In the genomic region with DNA sequence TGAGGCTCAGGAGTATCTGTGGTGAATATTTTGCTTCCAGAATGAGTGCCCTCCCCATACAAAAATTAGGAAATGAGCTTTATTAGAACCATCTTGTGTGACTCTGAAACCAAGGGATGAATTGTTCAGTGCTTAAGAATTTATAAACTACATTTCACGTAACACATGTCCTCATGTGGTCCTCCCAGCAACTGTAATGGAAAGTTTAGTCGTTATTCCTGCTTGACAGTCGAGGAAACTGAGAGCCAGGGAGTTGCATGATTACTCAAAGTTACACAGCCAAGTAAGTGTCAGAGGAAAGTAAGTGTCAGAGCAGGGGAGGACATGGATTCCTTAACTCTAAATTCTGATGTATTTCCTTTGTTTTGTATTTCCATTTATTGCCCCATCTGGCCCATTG, we compare ENCODE assay signal across 20 cellular contexts.
DNase-seq lines count a peak whose midpoint lies in the region; ATAC-seq and TF ChIP-seq lines count a peak whose summit lies in the region.
"Had no signal": no experiment of that assay in that cellular context is flagged by ENCODE, and none has a peak within 500 bp of the region (broad histone marks: within the 10 kb centered on the region; RNA-seq: fewer than 3 reads in every experiment).

No MANE protein-coding gene starts in this region.

- peak overlapping the region; percentile 32 for H3K27ac ChIP-seq in fibroblast of lung (ENCODE audit: insufficient read depth, low read length)
- H3K27ac ChIP-seq: BLaER1 treated with 17β-estradiol and CSF1 and Interleukin-3, amounts not matched to agents 10 nM and 100 nM; PC-9 had no signal

- no peaks in the 10 kb centered on the region for H3K79me2 ChIP-seq in fibroblast of lung (ENCODE audit: control insufficient read depth, insufficient read depth, low read length)

- H3K9ac ChIP-seq in fibroblast of lung (ENCODE audit: insufficient read depth, low read length) = no peak overlapping the region
- H3K9ac ChIP-seq: BLaER1 treated with 17β-estradiol and CSF1 and Interleukin-3, amounts not matched to agents 10 nM and 100 nM; SK-N-SH had no signal

- H3K4me3 Mint-ChIP-seq in activated naive CD4-positive, alpha-beta T cell treated with anti-CD3 and anti-CD28 coated beads, Interleukin-2, amount 10 ng/mL, durations not matched to agents 7 days and 5 days = no peak overlapping the region
- H3K4me3 Mint-ChIP-seq: GM23338 had no signal

- no peaks in the 10 kb centered on the region for H3K9me3 ChIP-seq in fibroblast of lung (ENCODE audit: control insufficient read depth, insufficient read depth, low read depth, low read length)
- H3K9me3 ChIP-seq: BLaER1 treated with 17β-estradiol and CSF1 and Interleukin-3, amounts not matched to agents 10 nM and 100 nM; SK-N-SH had no signal

- H2AFZ ChIP-seq in fibroblast of lung (ENCODE audit: low read length) = no peak overlapping the region
- H2AFZ ChIP-seq: GM23338, PC-9 had no signal

- H3K4me1 ChIP-seq in fibroblast of lung (ENCODE audit: control insufficient read depth, extremely low read depth, insufficient read depth, low read length) = no peaks in the 10 kb centered on the region

- CTCF ChIA-PET in activated naive CD4-positive, alpha-beta T cell treated with anti-CD3 and anti-CD28 coated beads, Interleukin-2, amount 10 ng/mL, durations not matched to agents 7 days and 5 days (lab: Charles Lee) = interaction anchor here (0.7 to 1.2 kb wide), 2 partner anchors 21 to 93 kb away, joined by 3 read pairs; no protein-coding TSS in a partner anchor

- H3K36me3 Mint-ChIP-seq in activated naive CD4-positive, alpha-beta T cell treated with anti-CD3 and anti-CD28 coated beads, Interleukin-2, amount 50 U/mL, for 72 hours = no peaks in the 10 kb centered on the region
- peaks cover 29% of the 10 kb centered on the region for H3K36me3 Mint-ChIP-seq in activated naive CD4-positive, alpha-beta T cell treated with anti-CD3 and anti-CD28 coated beads, Interleukin-2, amount 10 ng/mL, durations not matched to agents 7 days and 5 days
- H3K36me3 Mint-ChIP-seq: CD4-positive, alpha-beta memory T cell had no signal

- peaks cover 5% of the 10 kb centered on the region for H3K27me3 Mint-ChIP-seq in activated naive CD4-positive, alpha-beta T cell treated with anti-CD3 and anti-CD28 coated beads, Interleukin-2, amount 10 ng/mL, durations not matched to agents 7 days and 5 days
- H3K27me3 Mint-ChIP-seq: CD4-positive, alpha-beta memory T cell had no signal

- H3K4me2 ChIP-seq in fibroblast of lung (ENCODE audit: extremely low read depth, insufficient read depth, low read length) = no peak overlapping the region
- H3K4me2 ChIP-seq: BLaER1 treated with 17β-estradiol and CSF1 and Interleukin-3, amounts not matched to agents 10 nM and 100 nM; GM23338; PC-9; SK-N-SH had no signal

- no peaks in the 10 kb centered on the region for H4K20me1 ChIP-seq in fibroblast of lung (ENCODE audit: control insufficient read depth, extremely low read depth, insufficient read depth, low read length)
- H4K20me1 ChIP-seq: BLaER1 treated with 17β-estradiol and CSF1 and Interleukin-3, amounts not matched to agents 10 nM and 100 nM had no signal

- ATAC-seq in activated naive CD4-positive, alpha-beta T cell treated with anti-CD3 and anti-CD28 coated beads, Interleukin-2, amount 50 U/mL, for 72 hours = peak; percentile 58 to 61
- ATAC-seq in GM18909 (IDR thresholded peaks at IDR 0.05; ENCODE audit: poor library complexity, unreplicated experiment) (no peak), HG02588 (IDR thresholded peaks at IDR 0.05; ENCODE audit: unreplicated experiment) (no peak)
- ATAC-seq: GM23338 had no signal

- peaks cover 59% of the 10 kb centered on the region for H3K4me1 Mint-ChIP-seq in activated naive CD4-positive, alpha-beta T cell treated with anti-CD3 and anti-CD28 coated beads, Interleukin-2, amount 10 ng/mL, durations not matched to agents 7 days and 5 days
- H3K4me1 Mint-ChIP-seq: GM23338 had no signal

- H3K27ac Mint-ChIP-seq in activated naive CD4-positive, alpha-beta T cell treated with anti-CD3 and anti-CD28 coated beads, Interleukin-2, amount 50 U/mL, for 72 hours = no peak overlapping the region
- H3K27ac Mint-ChIP-seq in activated naive CD4-positive, alpha-beta T cell treated with anti-CD3 and anti-CD28 coated beads, Interleukin-2, amount 10 ng/mL, durations not matched to agents 7 days and 5 days = no peak overlapping the region
- H3K27ac Mint-ChIP-seq: GM23338 had no signal

- no peaks in the 10 kb centered on the region for H3K27me3 ChIP-seq in fibroblast of lung (ENCODE audit: control insufficient read depth, insufficient read depth, low read length)
- H3K27me3 ChIP-seq: BLaER1 treated with 17β-estradiol and CSF1 and Interleukin-3, amounts not matched to agents 10 nM and 100 nM had no signal

- no peak for DNase-seq in activated naive CD4-positive, alpha-beta T cell treated with anti-CD3 and anti-CD28 coated beads, Interleukin-2, amount 50 U/mL, for 72 hours (ENCODE audit: low spot score in 2 of 2)
- no peak for DNase-seq in activated naive CD4-positive, alpha-beta T cell treated with anti-CD3 and anti-CD28 coated beads, Interleukin-2, amount 10 ng/mL, durations not matched to agents 7 days and 5 days
- DNase-seq in HFF-Myc (ENCODE audit: extremely low read depth, low read depth) = peak; percentile 58
- no peak for DNase-seq in fibroblast of lung (ENCODE audit: low read depth in 2 of 2)
- no peak for DNase-seq in GM19238 (ENCODE audit: insufficient read length, low spot score)
- no peak for DNase-seq in COR-L47 (lab: John Stamatoyannopoulos, UW)
- DNase-seq: CD4-positive, alpha-beta memory T cell; EL; GF-D8; HCEC 1CT; Kasumi-1; NCI-H187; PC-9; RPMI8226; SK-N-SH; T-helper 2 cell had no signal

- H3K4me3 ChIP-seq in HFF-Myc (replicated peaks; ENCODE audit: low read depth, low read length) = no peak overlapping the region
- H3K4me3 ChIP-seq in fibroblast of lung (replicated peaks in 1 of 4; ENCODE audit: control extremely low read depth in 1 of 4, insufficient read depth in 1 of 4, low read depth in 3 of 4, low read length in 4 of 4) = no peak overlapping the region
- H3K4me3 ChIP-seq: BLaER1 treated with 17β-estradiol and CSF1 and Interleukin-3, amounts not matched to agents 10 nM and 100 nM; GM23338; PC-9 had no signal

- TF ChIP-seq CTCF in HFF-Myc (IDR thresholded peaks at IDR 0.05; ENCODE audit: low read depth, low read length, missing control alignments) = no peak
- TF ChIP-seq CTCF in fibroblast of lung (conservative IDR thresholded peaks at IDR 0.05 in 1 of 2, IDR thresholded peaks at IDR 0.05 in 1 of 2; ENCODE audit: low read depth in 1 of 2, low read length in 2 of 2) = no peak

- peaks cover 0 to 1% of the 10 kb centered on the region in 2 donors for H3K9me3 Mint-ChIP-seq in activated naive CD4-positive, alpha-beta T cell treated with anti-CD3 and anti-CD28 coated beads, Interleukin-2, amount 50 U/mL, for 72 hours
- peaks cover 7% of the 10 kb centered on the region for H3K9me3 Mint-ChIP-seq in activated naive CD4-positive, alpha-beta T cell treated with anti-CD3 and anti-CD28 coated beads, Interleukin-2, amount 10 ng/mL, durations not matched to agents 7 days and 5 days

- no peaks in the 10 kb centered on the region for H3K36me3 ChIP-seq in fibroblast of lung (ENCODE audit: control insufficient read depth, insufficient read depth, low read length)
- H3K36me3 ChIP-seq: BLaER1 treated with 17β-estradiol and CSF1 and Interleukin-3, amounts not matched to agents 10 nM and 100 nM had no signal

Comparison
In these comparisons a context has a peak if more than half of its experiments do, and no peak if none do; other contexts are left out.
1. ATAC-seq: peak in activated naive CD4-positive, alpha-beta T cell treated with anti-CD3 and anti-CD28 coated beads, Interleukin-2, amount 50 U/mL, for 72 hours (2 of 2); none in GM18909 (single experiment) and HG02588 (single experiment).